21 cellular contexts compared by ENCODE assay signal in genomic region chr2:235723811-235724465, GRCh38.
DNase-seq lines count a peak whose midpoint lies in the region; ATAC-seq, FAIRE-seq and TF ChIP-seq lines count a peak whose summit lies in the region.
"Had no signal": no experiment of that assay in that cellular context is flagged by ENCODE, and none has a peak within 500 bp of the region (broad histone marks: within the 10 kb centered on the region; RNA-seq: fewer than 3 reads in every experiment).

No MANE protein-coding gene starts in this region.

- TF ChIP-seq POLR2A in HepG2 (IDR thresholded peaks at IDR 0.05; ENCODE audit: insufficient read depth in 1 of 2, low read depth in 2 of 2, low read length in 2 of 2) (no peak), right lobe of liver (IDR thresholded peaks at IDR 0.05) (no peak), gastrocnemius medialis (IDR thresholded peaks at IDR 0.05) (no peak), uterus (IDR thresholded peaks at IDR 0.05) (no peak)

- TF ChIP-seq RAD21 in HepG2 (CRISPR knock-in tag; IDR thresholded peaks at IDR 0.05), result no peak

- FAIRE-seq in HepG2 (lab: Jason Lieb, UNC), result no peak
- FAIRE-seq: astrocyte had no signal

- H3K9ac ChIP-seq in HepG2 (ENCODE audit: insufficient read depth, low read depth, low read length), result no peak overlapping the region

- H3K36me3 ChIP-seq in HepG2 (replicated peaks in 1 of 2; ENCODE audit: control insufficient read depth in 1 of 2, insufficient read depth in 2 of 2, low read length in 2 of 2) (peaks cover 10 to 29% of the 10 kb centered on the region in 2 experiments), right lobe of liver (no peaks in the 10 kb centered on the region), gastrocnemius medialis (no peaks in the 10 kb centered on the region), uterus (no peaks in the 10 kb centered on the region)
- H3K36me3 ChIP-seq: BE2C had no signal

- CTCF ChIA-PET in HepG2 (lab: Yijun Ruan, JAX; ENCODE audit: low intra/inter-chr PET ratio, low total read pairs), result no interaction called here

- intact Hi-C loops in HepG2 (cut with micrococcal nuclease; ENCODE audit: unreplicated experiment), result no loop called here
- intact Hi-C loops in right lobe of liver (cut with DNase I), result no loop called here
- intact Hi-C loops in gastrocnemius medialis (cut with DNase I; ENCODE audit: low total_unique reads), result no loop called here
- intact Hi-C loops in uterus (cut with DNase I; ENCODE audit: low total_unique reads), result no loop called here

- ATAC-seq in HepG2 (no peak), right lobe of liver (no peak), gastrocnemius medialis (no peak)
- ATAC-seq: activated CD4-positive, CD25-positive, alpha-beta regulatory T cell treated with anti-CD3 and anti-CD28 coated beads, Interleukin-2, amount 50 U/mL, for 24 hours; activated T-cell treated with anti-CD3 and anti-CD28 coated beads, Interleukin-2, amount 50 U/mL, for 4 hours; effector memory CD8-positive, alpha-beta T cell; SK-N-SH treated with all-trans-retinoic acid at 6 μM for 48 hours had no signal

- H3K27me3 ChIP-seq in HepG2 (ENCODE audit: control insufficient read depth in 1 of 2, insufficient read depth in 2 of 2, low read length in 2 of 2) (no peaks in the 10 kb centered on the region), right lobe of liver (no peaks in the 10 kb centered on the region), layer of hippocampus (ENCODE audit: control insufficient read depth, insufficient read depth, low read length) (no peaks in the 10 kb centered on the region), gastrocnemius medialis (no peaks in the 10 kb centered on the region), uterus (no peaks in the 10 kb centered on the region)
- H3K27me3 ChIP-seq: BE2C had no signal

- H3K4me1 ChIP-seq in HepG2 (ENCODE audit: insufficient read depth, low read length), result peaks cover 30% of the 10 kb centered on the region
- H3K4me1 ChIP-seq in right lobe of liver, result peaks cover 0 to 25% (median 0%) of the 10 kb centered on the region in 4 donors
- H3K4me1 ChIP-seq in gastrocnemius medialis, result peaks cover 44 to 46% of the 10 kb centered on the region in 2 donors
- H3K4me1 ChIP-seq in uterus, result peaks cover 0 to 8% of the 10 kb centered on the region in 2 donors

- 98% methylated on average over 14 of the region's 16 CpGs for WGBS in HepG2 (ENCODE audit: low lambda C conversion rate)
- WGBS in right lobe of liver (ENCODE audit: insufficient coverage, low coverage, low lambda C conversion rate, missing lambda C conversion rate), result 76% methylated on average over 2 of the region's 16 CpGs

- no peaks in the 10 kb centered on the region for H3K79me2 ChIP-seq in HepG2 (ENCODE audit: insufficient read depth, low read length)

- no peaks in the 10 kb centered on the region for H4K20me1 ChIP-seq in HepG2 (ENCODE audit: insufficient read depth, low read length)

- DNase-seq in HepG2 (ENCODE audit: low spot score) (no peak), right lobe of liver (no peak), gastrocnemius medialis (no peak), uterus (peak in 1 of 2 donors; percentile 36), NCI-H1048 (lab: John Stamatoyannopoulos, UW) (no peak), NCI-H82 (lab: John Stamatoyannopoulos, UW) (no peak)
- DNase-seq in activated CD4-positive, alpha-beta T cell treated with anti-CD3 and anti-CD28 coated beads for 48 hours, result no peak
- DNase-seq: activated CD8-positive, alpha-beta memory T cell treated with anti-CD3 and anti-CD28 coated beads for 24 hours; activated naive CD4-positive, alpha-beta T cell treated with anti-CD3 and anti-CD28 coated beads, Interleukin-2, amount 50 U/mL, for 16 hours; activated T-cell treated with anti-CD3 and anti-CD28 coated beads, Interleukin-2, amount 50 U/mL, for 4 hours; BE2C; Calu3; effector memory CD8-positive, alpha-beta T cell; NCI-H1105 treated with DMSO at 0.1 percent for 48 hours; NCI-H510A; stimulated activated CD4-positive, alpha-beta T cell treated with anti-CD3 and anti-CD28 coated beads, Interleukin-2, amount 100 ng/mL, for 24 hours; stimulated activated naive CD4-positive, alpha-beta T cell treated with Interleukin-2 at 50 U/mL for 16 hours had no signal

- no peak overlapping the region for H2AFZ ChIP-seq in HepG2 (ENCODE audit: low read length)

- no peak overlapping the region for H3K4me3 ChIP-seq in HepG2 (replicated peaks in 1 of 3; ENCODE audit: insufficient read depth in 1 of 3, low read depth in 2 of 3, low read length in 3 of 3)
- H3K4me3 ChIP-seq in right lobe of liver, result no peak overlapping the region
- H3K4me3 ChIP-seq in gastrocnemius medialis, result no peak overlapping the region
- no peak overlapping the region for H3K4me3 ChIP-seq in uterus

- POLR2A ChIA-PET in HepG2 (lab: Yijun Ruan, JAX), result no interaction called here

- no peak for TF ChIP-seq EP300 in HepG2 (IDR thresholded peaks at IDR 0.05; ENCODE audit: low read depth in 2 of 2, low read length in 2 of 2)
- no peak for TF ChIP-seq EP300 in HepG2 (CRISPR knock-in tag; IDR thresholded peaks at IDR 0.05; ENCODE audit: borderline replicate concordance)

- no peak for TF ChIP-seq CTCF in HepG2 (CRISPR knock-in tag; IDR thresholded peaks at IDR 0.05)
- no peak for TF ChIP-seq CTCF in right lobe of liver (IDR thresholded peaks at IDR 0.05)
- TF ChIP-seq CTCF in gastrocnemius medialis (IDR thresholded peaks at IDR 0.05 in 4 of 5, conservative IDR thresholded peaks at IDR 0.05 in 1 of 5), result no peak
- no peak for TF ChIP-seq CTCF in uterus (IDR thresholded peaks at IDR 0.05)

- in situ Hi-C loops in HepG2 (cut with HindIII; ENCODE audit: extremely low pct_ligation_motif_present, low pct_unique_long_range_greater_than_20kb), result no loop called here
- in situ Hi-C loops in gastrocnemius medialis (cut with MboI; ENCODE audit: low sequenced_read_pairs in 4 of 4), result no loop called here

- no peak overlapping the region for H3K4me2 ChIP-seq in HepG2 (ENCODE audit: low read depth, low read length)

- H3K9me3 ChIP-seq in HepG2 (ENCODE audit: low read length) (no peaks in the 10 kb centered on the region), right lobe of liver (no peaks in the 10 kb centered on the region), gastrocnemius medialis (no peaks in the 10 kb centered on the region), uterus (no peaks in the 10 kb centered on the region)
- H3K9me3 ChIP-seq: BE2C had no signal

- no TSS peak for BruUV-seq in HepG2 (replicated peaks; lab: Mats Ljungman, UMichigan)

- H3K27ac ChIP-seq in HepG2 (ENCODE audit: extremely low read length, insufficient read depth, low read length) (no peak overlapping the region), right lobe of liver (no peak overlapping the region), layer of hippocampus (ENCODE audit: low read depth, low read length) (peak overlapping the region; percentile 74), gastrocnemius medialis (peak overlapping the region; percentile 63 to 76 (median 69)), uterus (peak overlapping the region; percentile 75 to 85)

TF ChIP-seq in HepG2, 621 proteins besides CTCF, POLR2A, EP300 and RAD21:
- no peak for TF ChIP-seq SNAPC4 (CRISPR knock-in tag; IDR thresholded peaks at IDR 0.05)
- TF ChIP-seq ZNF292 (CRISPR knock-in tag; IDR thresholded peaks at IDR 0.05; ENCODE audit: borderline replicate concordance, low read depth), result no peak
- TF ChIP-seq AGO2 (optimal IDR thresholded peaks at IDR 0.05; ENCODE audit: low read depth, low read length), result peak; percentile 25
- TF ChIP-seq RBM22 (optimal IDR thresholded peaks at IDR 0.05; ENCODE audit: low read length), result peak; percentile 16

Comparison
In these comparisons a context has a peak if more than half of its experiments do, and no peak if none do; other contexts are left out.
1. H3K27ac ChIP-seq: peak in layer of hippocampus (single experiment), gastrocnemius medialis (4 of 4) and uterus (2 of 2); none in HepG2 (single experiment) and right lobe of liver (0 of 3).